Comparison of ENCODE assay signal across 18 cellular contexts in genomic region chr9:112917027-112917986, GRCh38. TPM values are rescaled to one million over a fixed set of nuclear protein-coding genes. Genes with fewer than 3 reads are reported as not detected.
"Had no signal": no experiment of that assay in that cellular context is flagged by ENCODE, and none has a peak within 500 bp of the region (broad histone marks: within the 10 kb centered on the region; RNA-seq: fewer than 3 reads in every experiment).

No MANE protein-coding gene starts in this region.

- H3K4me3 ChIP-seq: breast epithelium, gastroesophageal sphincter, heart right ventricle had no signal

- H3K4me1 ChIP-seq: breast epithelium, gastroesophageal sphincter had no signal

- H3K9me3 ChIP-seq: breast epithelium, gastroesophageal sphincter, heart right ventricle, neutrophil had no signal

- H3K27me3 ChIP-seq: breast epithelium, heart right ventricle had no signal

- H3K27ac ChIP-seq: breast epithelium, gastroesophageal sphincter, heart right ventricle, neutrophil had no signal

- DNase-seq: activated B cell treated with CpG ODN at 0.5 μM for 24 hours; activated CD4-positive, alpha-beta T cell treated with anti-CD3 and anti-CD28 coated beads, Interleukin-2, amount 10 ng/mL, durations not matched to agents 7 days and 5 days; activated naive CD4-positive, alpha-beta T cell; aorta; heart right ventricle; naive thymus-derived CD8-positive, alpha-beta T cell; stimulated activated CD4-positive, alpha-beta T cell treated with anti-CD3 and anti-CD28 coated beads, Interleukin-15, amount 100 ng/mL, for 24 hours; stimulated activated CD4-positive, alpha-beta T cell treated with anti-CD3 and anti-CD28 coated beads, Interleukin-4, amount 100 ng/mL, for 24 hours; stimulated activated naive CD8-positive, alpha-beta T cell treated with anti-CD3 and anti-CD28 coated beads, Interleukin-15, Interleukin-2, amounts not matched to agents 100 U/mL and 50 U/mL, for 24 hours had no signal

- H3K36me3 ChIP-seq: breast epithelium, gastroesophageal sphincter, heart right ventricle, neutrophil had no signal

RNA-seq across cellular contexts. Expression of gene SLC46A2, which starts 26.6 kb away (rescaled TPM):
- total RNA-seq: activated B cell treated with CpG ODN at 0.5 μM for 24 hours; activated CD4-positive, alpha-beta T cell treated with anti-CD3 and anti-CD28 coated beads, Interleukin-2, amount 10 ng/mL, durations not matched to agents 7 days and 5 days; activated CD8-positive, alpha-beta memory T cell treated with anti-CD3 and anti-CD28 coated beads for 36 hours; activated T-helper 1 cell treated with anti-CD3 and anti-CD28 coated beads, Interleukin-12 subunit alpha, Interleukin-12 subunit beta, Interleukin-2, Interleukin-4 antibody, amounts not matched to agents 30 ng/mL and 10 ng/mL and 1 ng/mL, durations not matched to agents 14 hours and 24 hours and 36 hours; chondrocyte; dermis microvascular lymphatic vessel endothelial cell; epithelial cell of proximal tubule; left lobe of liver; naive thymus-derived CD8-positive, alpha-beta T cell had no signal
- polyA plus RNA-seq: aorta had no signal
